In the genomic region with DNA sequence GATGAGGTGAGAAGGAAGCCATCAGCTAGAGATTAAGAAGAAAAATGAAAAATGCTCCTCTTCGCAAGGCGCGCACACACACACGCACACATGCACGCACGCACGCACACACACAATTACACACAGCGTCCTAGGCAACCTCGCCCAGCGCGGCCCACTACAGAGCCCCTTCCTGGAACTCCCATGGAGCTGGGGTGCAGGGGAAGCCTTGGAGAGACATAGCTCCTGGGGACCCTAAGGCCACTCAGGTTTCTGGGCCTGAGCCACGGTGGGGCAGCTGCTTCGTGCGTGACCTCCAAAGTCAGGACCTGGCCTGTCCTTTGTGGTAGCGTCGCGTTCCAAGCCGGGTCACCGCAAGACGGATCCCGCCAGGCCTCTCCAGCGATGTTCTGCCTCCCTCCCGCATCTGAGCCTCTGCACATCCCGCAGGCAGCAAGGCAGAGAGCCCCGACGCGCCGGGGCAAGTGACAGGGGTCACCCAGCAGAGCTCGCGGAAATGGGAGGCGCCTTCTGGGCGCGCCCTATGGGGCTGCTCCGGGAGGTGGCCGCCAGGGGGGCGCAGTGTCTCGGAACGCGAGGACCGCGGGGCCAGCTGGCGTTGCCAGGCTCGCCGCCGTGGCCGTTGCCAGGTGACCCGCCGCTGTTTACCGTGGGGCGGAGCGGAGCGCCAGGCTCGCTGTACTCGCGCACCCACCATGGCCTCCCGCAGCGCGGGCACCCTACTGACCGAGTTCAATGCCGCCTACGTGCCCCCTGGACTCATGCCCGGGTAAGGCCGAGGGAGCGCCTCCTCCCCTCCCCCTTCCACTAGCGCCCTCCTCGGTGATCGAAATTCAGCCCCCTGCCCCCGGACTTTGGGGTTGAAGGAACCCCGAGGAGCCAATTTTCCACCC, we compare ENCODE assay signal across 8 cellular contexts.
A peak's percentile ranks its signal among the peaks of the same experiment; 100 is the strongest.
DNase-seq lines count a peak whose midpoint lies in the region; ATAC-seq and TF ChIP-seq lines count a peak whose summit lies in the region.

No MANE protein-coding gene starts in this region.

- ATAC-seq in T-helper 17 cell (peak; percentile 54), HG02798 (IDR thresholded peaks at IDR 0.05; ENCODE audit: poor library complexity, unreplicated experiment) (no peak), HG02884 (IDR thresholded peaks at IDR 0.05; ENCODE audit: unreplicated experiment) (no peak)

- H3K4me3 Mint-ChIP-seq in T-helper 17 cell (peak overlapping the region; percentile 56), endodermal cell (no peak overlapping the region)

- DNase-seq in CD1c-positive myeloid dendritic cell (ENCODE audit: extremely low spot score) (peak; percentile 12), T-helper 17 cell (no peak), endodermal cell (peak; percentile 53), vagina (ENCODE audit: extremely low spot score in 2 of 2) (no peak)

- no peaks in the 10 kb centered on the region for H3K9me3 ChIP-seq in T-helper 17 cell (ENCODE audit: control insufficient read depth, low read length, poor library complexity, severe bottlenecking)
- H3K9me3 ChIP-seq in endodermal cell (ENCODE audit: control insufficient read depth, low read length): no peaks in the 10 kb centered on the region
- no peaks in the 10 kb centered on the region for H3K9me3 ChIP-seq in muscle layer of duodenum (ENCODE audit: control insufficient read depth in 1 of 2, low read length in 2 of 2)
- H3K9me3 ChIP-seq in vagina: no peaks in the 10 kb centered on the region

- H3K36me3 ChIP-seq in endodermal cell (ENCODE audit: control insufficient read depth, insufficient read depth, low read length) (no peaks in the 10 kb centered on the region), muscle layer of duodenum (ENCODE audit: control insufficient read depth in 1 of 2, insufficient read depth in 2 of 2, low read length in 2 of 2) (no peaks in the 10 kb centered on the region), vagina (no peaks in the 10 kb centered on the region)

- H3K27me3 Mint-ChIP-seq in T-helper 17 cell (peaks cover 89% of the 10 kb centered on the region), endodermal cell (ENCODE audit: insufficient read depth) (peaks cover 39% of the 10 kb centered on the region)

- 70 to 73% methylated on average over 43 to 69 of the region's 69 CpGs for whole genome bisulfite sequencing in endodermal cell (ENCODE audit: insufficient coverage in 1 of 2, insufficient read length in 1 of 2), 2 experiments

- peak; percentile 19; the same call in 1 of the 2 replicates for TF ChIP-seq RAD21 in Ishikawa (IDR thresholded peaks at IDR 0.05; ENCODE audit: low read depth)

- H3K27ac Mint-ChIP-seq in T-helper 17 cell (no peak overlapping the region), endodermal cell (no peak overlapping the region)

- H3K36me3 Mint-ChIP-seq in T-helper 17 cell (ENCODE audit: low read depth): no peaks in the 10 kb centered on the region
- no peaks in the 10 kb centered on the region for H3K36me3 Mint-ChIP-seq in endodermal cell (ENCODE audit: low read depth)

- H3K9me3 Mint-ChIP-seq in endodermal cell: no peaks in the 10 kb centered on the region

- TF ChIP-seq POLR2A in vagina (IDR thresholded peaks at IDR 0.05): no peak

- H3K4me1 ChIP-seq in endodermal cell (ENCODE audit: control insufficient read depth, insufficient read depth, low read length) (peaks cover 5% of the 10 kb centered on the region), muscle layer of duodenum (ENCODE audit: control insufficient read depth in 1 of 2, insufficient read depth in 2 of 2, low read length in 2 of 2) (peaks cover 0 to 16% of the 10 kb centered on the region in 2 donors), vagina (peaks cover 18% of the 10 kb centered on the region)

- H3K9ac ChIP-seq in endodermal cell (ENCODE audit: extremely low read depth, low read length, poor library complexity, severe bottlenecking): no peak overlapping the region

- intact Hi-C loops in vagina (cut with DNase I): no loop called here

- peak; percentile 34 for TF ChIP-seq CTCF in endodermal cell (conservative IDR thresholded peaks at IDR 0.05)
- no peak for TF ChIP-seq CTCF in vagina (IDR thresholded peaks at IDR 0.05)

- no peak overlapping the region for H3K4me3 ChIP-seq in endodermal cell (ENCODE audit: low read length)
- H3K4me3 ChIP-seq in muscle layer of duodenum (ENCODE audit: low read depth in 1 of 2, low read length in 2 of 2): peak overlapping the region; percentile 31 to 63
- H3K4me3 ChIP-seq in vagina: peak overlapping the region; percentile 33 to 40

- no peak overlapping the region for H3K27ac ChIP-seq in endodermal cell (ENCODE audit: low read depth, low read length)
- no peak overlapping the region for H3K27ac ChIP-seq in muscle layer of duodenum (ENCODE audit: low read length)
- no peak overlapping the region for H3K27ac ChIP-seq in vagina

- TF ChIP-seq EP300 in Ishikawa (IDR thresholded peaks at IDR 0.05; ENCODE audit: borderline replicate concordance): 0 out of 2 replicates have a peak, but pooled peaks have one; percentile 33

- H3K27me3 ChIP-seq in endodermal cell (ENCODE audit: control insufficient read depth, insufficient read depth, low read length, poor library complexity, severe bottlenecking): peaks cover 34% of the 10 kb centered on the region
- peaks cover 15% of the 10 kb centered on the region for H3K27me3 ChIP-seq in muscle layer of duodenum (ENCODE audit: low read depth, low read length)
- H3K27me3 ChIP-seq in vagina: no peaks in the 10 kb centered on the region

- H3K4me1 Mint-ChIP-seq in T-helper 17 cell: peaks cover 5% of the 10 kb centered on the region
- peaks cover 3% of the 10 kb centered on the region for H3K4me1 Mint-ChIP-seq in endodermal cell

TF ChIP-seq in Ishikawa, 13 proteins besides CTCF, POLR2A, EP300 and RAD21:
- no peak for TF ChIP-seq CEBPB (IDR thresholded peaks at IDR 0.05)
- peak; percentile 57; the same call in 1 of the 2 replicates for TF ChIP-seq NFIC (IDR thresholded peaks at IDR 0.05)
- no peak for TF ChIP-seq TAF1 (IDR thresholded peaks at IDR 0.05; ENCODE audit: low read depth)
- TF ChIP-seq CREB1 (IDR thresholded peaks at IDR 0.05; ENCODE audit: low read depth): no peak
- peak; percentile 17; the same call in 1 of the 2 replicates for TF ChIP-seq TEAD4 (IDR thresholded peaks at IDR 0.05)
- TF ChIP-seq, protein P1, sequence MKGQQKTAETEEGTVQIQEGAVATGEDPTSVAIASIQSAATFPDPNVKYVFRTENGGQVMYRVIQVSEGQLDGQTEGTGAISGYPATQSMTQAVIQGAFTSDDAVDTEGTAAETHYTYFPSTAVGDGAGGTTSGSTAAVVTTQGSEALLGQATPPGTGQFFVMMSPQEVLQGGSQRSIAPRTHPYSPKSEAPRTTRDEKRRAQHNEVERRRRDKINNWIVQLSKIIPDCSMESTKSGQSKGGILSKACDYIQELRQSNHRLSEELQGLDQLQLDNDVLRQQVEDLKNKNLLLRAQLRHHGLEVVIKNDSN (IDR thresholded peaks at IDR 0.05): no peak
- TF ChIP-seq, protein P2, sequence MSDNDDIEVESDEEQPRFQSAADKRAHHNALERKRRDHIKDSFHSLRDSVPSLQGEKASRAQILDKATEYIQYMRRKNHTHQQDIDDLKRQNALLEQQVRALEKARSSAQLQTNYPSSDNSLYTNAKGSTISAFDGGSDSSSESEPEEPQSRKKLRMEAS (IDR thresholded peaks at IDR 0.05): no peak; the same call in 1 of the 2 replicates
- TF ChIP-seq ZBTB7A (IDR thresholded peaks at IDR 0.05; ENCODE audit: low read depth): peak; percentile 94
- 0 out of 2 replicates have a peak, but pooled peaks have one; percentile 12 for TF ChIP-seq FOXM1 (IDR thresholded peaks at IDR 0.05; ENCODE audit: borderline replicate concordance, low read depth)
- peak; percentile 79 for TF ChIP-seq EGR1 (IDR thresholded peaks at IDR 0.05)
- TF ChIP-seq TCF12 (IDR thresholded peaks at IDR 0.05; ENCODE audit: low read depth): 0 out of 2 replicates have a peak, but pooled peaks have one; percentile 38
- peak; percentile 29; the same call in 1 of the 2 replicates for TF ChIP-seq YY1 (IDR thresholded peaks at IDR 0.05; ENCODE audit: low read depth)
- TF ChIP-seq, protein P3, sequence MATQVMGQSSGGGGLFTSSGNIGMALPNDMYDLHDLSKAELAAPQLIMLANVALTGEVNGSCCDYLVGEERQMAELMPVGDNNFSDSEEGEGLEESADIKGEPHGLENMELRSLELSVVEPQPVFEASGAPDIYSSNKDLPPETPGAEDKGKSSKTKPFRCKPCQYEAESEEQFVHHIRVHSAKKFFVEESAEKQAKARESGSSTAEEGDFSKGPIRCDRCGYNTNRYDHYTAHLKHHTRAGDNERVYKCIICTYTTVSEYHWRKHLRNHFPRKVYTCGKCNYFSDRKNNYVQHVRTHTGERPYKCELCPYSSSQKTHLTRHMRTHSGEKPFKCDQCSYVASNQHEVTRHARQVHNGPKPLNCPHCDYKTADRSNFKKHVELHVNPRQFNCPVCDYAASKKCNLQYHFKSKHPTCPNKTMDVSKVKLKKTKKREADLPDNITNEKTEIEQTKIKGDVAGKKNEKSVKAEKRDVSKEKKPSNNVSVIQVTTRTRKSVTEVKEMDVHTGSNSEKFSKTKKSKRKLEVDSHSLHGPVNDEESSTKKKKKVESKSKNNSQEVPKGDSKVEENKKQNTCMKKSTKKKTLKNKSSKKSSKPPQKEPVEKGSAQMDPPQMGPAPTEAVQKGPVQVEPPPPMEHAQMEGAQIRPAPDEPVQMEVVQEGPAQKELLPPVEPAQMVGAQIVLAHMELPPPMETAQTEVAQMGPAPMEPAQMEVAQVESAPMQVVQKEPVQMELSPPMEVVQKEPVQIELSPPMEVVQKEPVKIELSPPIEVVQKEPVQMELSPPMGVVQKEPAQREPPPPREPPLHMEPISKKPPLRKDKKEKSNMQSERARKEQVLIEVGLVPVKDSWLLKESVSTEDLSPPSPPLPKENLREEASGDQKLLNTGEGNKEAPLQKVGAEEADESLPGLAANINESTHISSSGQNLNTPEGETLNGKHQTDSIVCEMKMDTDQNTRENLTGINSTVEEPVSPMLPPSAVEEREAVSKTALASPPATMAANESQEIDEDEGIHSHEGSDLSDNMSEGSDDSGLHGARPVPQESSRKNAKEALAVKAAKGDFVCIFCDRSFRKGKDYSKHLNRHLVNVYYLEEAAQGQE (IDR thresholded peaks at IDR 0.05; ENCODE audit: low read depth): no peak

Comparison
In these comparisons a context has a peak if more than half of its experiments do, and no peak if none do; other contexts are left out.
1. DNase-seq: peak in CD1c-positive myeloid dendritic cell (single experiment) and endodermal cell (single experiment); none in T-helper 17 cell (0 of 3) and vagina (0 of 2).